22 cellular contexts compared by ENCODE assay signal in genomic region chr2:239489481-239489880, GRCh38.
"Had no signal": no experiment of that assay in that cellular context is flagged by ENCODE, and none has a peak within 500 bp of the region (broad histone marks: within the 10 kb centered on the region; RNA-seq: fewer than 3 reads in every experiment).

No MANE protein-coding gene starts in this region.

- H3K4me3 ChIP-seq: MG63 had no signal

- H3K9me3 ChIP-seq: MG63 had no signal

- FAIRE-seq: HepG2, RCC 7860 had no signal

- H3K36me3 ChIP-seq: MG63 had no signal

- H3K27me3 ChIP-seq: MG63 had no signal

- DNase-seq: IMR-90, Karpas-422, KG1, MG63, NCI-H1092, NCI-H1105 treated with DMSO at 0.1 percent for 48 hours, NCI-H1417 treated with DMSO at 0.1 percent for 48 hours, NCI-H146, NCI-H187, NCI-H2029, NCI-H2081 treated with DMSO at 0.1 percent for 48 hours, NCI-H2171, NCI-H226, NCI-H446, NCI-H510A, NCI-H524 treated with DMSO at 0.1 percent for 48 hours, NCI-H69, NCI-H774, RPMI8226, SHP77 had no signal
